8 cellular contexts compared by ENCODE assay signal in genomic region chr1:230120949-230121381, GRCh38. TPM values are rescaled to one million over a fixed set of nuclear protein-coding genes. Genes with fewer than 3 reads are reported as not detected.
A peak's percentile ranks its signal among the peaks of the same experiment; 100 is the strongest.
DNase-seq lines count a peak whose midpoint lies in the region; ATAC-seq and TF ChIP-seq lines count a peak whose summit lies in the region.

No MANE protein-coding gene starts in this region.

- H3K36me3 Mint-ChIP-seq in progenitor cell of endocrine pancreas (ENCODE audit: insufficient read depth) = peaks cover 6% of the 10 kb centered on the region

- peak; percentile 59 for TF ChIP-seq CTCF in progenitor cell of endocrine pancreas (IDR thresholded peaks at IDR 0.05; ENCODE audit: unreplicated experiment)

- H3K4me1 Mint-ChIP-seq in progenitor cell of endocrine pancreas (ENCODE audit: low read depth) = peaks cover 13% of the 10 kb centered on the region

- no peak overlapping the region for H3K27ac Mint-ChIP-seq in progenitor cell of endocrine pancreas

- ATAC-seq in GM19395 (IDR thresholded peaks at IDR 0.05; ENCODE audit: unreplicated experiment) = no peak
- no peak for ATAC-seq in GM21529 (IDR thresholded peaks at IDR 0.05; ENCODE audit: unreplicated experiment)

- no peaks in the 10 kb centered on the region for H3K27me3 Mint-ChIP-seq in progenitor cell of endocrine pancreas

- DNase-seq in ELR (ENCODE audit: low read depth) (peak; percentile 56), NCI-H2029 treated with DMSO at 0.1 percent for 48 hours (lab: John Stamatoyannopoulos, UW) (peak; percentile 61), dermis microvascular lymphatic vessel endothelial cell (ENCODE audit: low read depth in 2 of 2) (peak; percentile 27 to 45), progenitor cell of endocrine pancreas (ENCODE audit: low spot score, unreplicated experiment) (no peak), activated gamma-delta T cell (lab: John Stamatoyannopoulos, UW) (no peak), NCI-H1436 (lab: John Stamatoyannopoulos, UW) (no peak)

- no peaks in the 10 kb centered on the region for H3K9me3 Mint-ChIP-seq in progenitor cell of endocrine pancreas (ENCODE audit: low read depth)

- H3K4me3 Mint-ChIP-seq in progenitor cell of endocrine pancreas (ENCODE audit: low read depth) = no peak overlapping the region

RNA-seq across cellular contexts. Expression of gene GALNT2, which starts 53.9 kb away (rescaled TPM):
- total RNA-seq in dermis microvascular lymphatic vessel endothelial cell = 38.1 and 46.9 TPM in 2 replicates
- 92.4 and 95.2 TPM in 2 replicates for total RNA-seq in progenitor cell of endocrine pancreas

Comparison
In these comparisons a context has a peak if more than half of its experiments do, and no peak if none do; other contexts are left out.
1. DNase-seq: peak in ELR (single experiment), NCI-H2029 treated with DMSO at 0.1 percent for 48 hours (single experiment) and dermis microvascular lymphatic vessel endothelial cell (2 of 2); none in progenitor cell of endocrine pancreas (single experiment), activated gamma-delta T cell (single experiment) and NCI-H1436 (single experiment).